In the genomic region with DNA sequence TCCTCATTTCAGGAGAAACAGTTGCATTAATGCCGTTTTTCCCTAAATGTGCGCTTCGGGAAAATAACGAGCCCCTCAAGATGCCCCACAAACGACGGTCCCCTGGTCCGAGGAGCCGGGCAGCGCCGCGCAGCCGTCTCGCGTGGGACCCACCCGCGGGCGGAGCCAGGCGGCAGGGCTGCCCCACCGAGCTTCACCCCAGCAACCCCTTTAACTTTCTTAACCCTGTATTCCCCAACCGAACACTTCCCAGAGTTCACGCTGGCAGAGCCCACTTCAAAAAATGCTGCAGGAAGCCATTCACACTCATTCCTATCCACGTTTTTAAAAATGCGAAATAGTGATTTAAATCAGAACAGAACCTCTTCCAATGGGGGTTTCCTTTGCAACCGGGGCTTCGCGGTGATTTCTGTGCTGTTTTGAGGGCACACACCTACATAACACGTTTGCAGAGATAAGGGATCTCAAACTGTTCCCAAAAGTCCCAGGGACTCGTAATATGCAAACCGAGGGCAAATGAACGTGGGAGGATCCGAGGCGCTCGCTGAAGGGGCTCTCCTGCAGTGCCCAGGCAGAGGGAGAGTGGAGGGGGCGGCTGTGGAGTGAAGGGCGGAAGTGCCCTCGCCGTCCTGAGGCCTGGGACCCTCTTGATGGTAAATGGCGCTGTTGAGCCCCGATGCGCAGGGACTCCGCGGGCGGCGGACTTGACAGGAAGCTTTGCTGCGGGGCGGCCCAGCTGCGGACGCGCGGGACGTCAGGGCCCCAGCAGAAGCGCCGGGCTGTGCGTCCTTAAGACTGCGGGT, we compare ENCODE assay signal across 8 cellular contexts.
DNase-seq lines count a peak whose midpoint lies in the region; ATAC-seq and TF ChIP-seq lines count a peak whose summit lies in the region.

No MANE protein-coding gene starts in this region.

- H3K4me3 ChIP-seq in GM12864 (ENCODE audit: low read depth, low read length) (peak overlapping the region; percentile 33), KMS-11 (IDR thresholded peaks at IDR 0.05; ENCODE audit: insufficient read depth, low read depth, low read length) (peak overlapping the region; percentile 80), WERI-Rb-1 (ENCODE audit: low read depth, low read length) (peak overlapping the region; percentile 64), lung (peak overlapping the region; percentile 42)

- H3K36me3 ChIP-seq in KMS-11 (ENCODE audit: insufficient read depth) (no peaks in the 10 kb centered on the region), WERI-Rb-1 (no peaks in the 10 kb centered on the region), lung (ENCODE audit: control insufficient read depth in 2 of 2, insufficient read depth in 2 of 2, low read length in 2 of 2) (no peaks in the 10 kb centered on the region)

- 0 to 1% methylated on average over 51 to 55 of the region's 55 CpGs for WGBS in lung, 2 donors

- no peaks in the 10 kb centered on the region for H4K20me1 ChIP-seq in KMS-11 (ENCODE audit: insufficient read depth)

- H3K4me1 ChIP-seq in KMS-11 (ENCODE audit: low read depth, poor library complexity, severe bottlenecking) (no peaks in the 10 kb centered on the region), lung (ENCODE audit: control insufficient read depth in 2 of 2, insufficient read depth in 2 of 2, low read length in 2 of 2) (peaks cover 3 to 4% of the 10 kb centered on the region in 2 donors)

- H3K27me3 ChIP-seq in KMS-11 (ENCODE audit: insufficient read depth, low read depth) (no peaks in the 10 kb centered on the region), WERI-Rb-1 (ENCODE audit: insufficient read depth, low read depth, severe bottlenecking) (no peaks in the 10 kb centered on the region), lung (ENCODE audit: control insufficient read depth, insufficient read depth) (no peaks in the 10 kb centered on the region)

- H3K4me2 ChIP-seq in KMS-11: peak overlapping the region; percentile 73

- H3K27ac ChIP-seq in KMS-11 (no peak overlapping the region), WERI-Rb-1 (no peak overlapping the region), lung (ENCODE audit: low read depth in 1 of 2, low read length in 1 of 2) (no peak overlapping the region)

- peak overlapping the region; percentile 46; the same call in 1 of the 2 replicates for H3K9ac ChIP-seq in KMS-11

- H3K79me2 ChIP-seq in KMS-11 (ENCODE audit: insufficient read depth, low read depth): no peaks in the 10 kb centered on the region

- H3K9me3 ChIP-seq in WERI-Rb-1 (ENCODE audit: severe bottlenecking) (no peaks in the 10 kb centered on the region), lung (ENCODE audit: control insufficient read depth in 2 of 2, insufficient read depth in 1 of 2, low read length in 1 of 2) (no peaks in the 10 kb centered on the region)

- ATAC-seq in GM21786 (IDR thresholded peaks at IDR 0.05; ENCODE audit: unreplicated experiment) (peak; percentile 89), lung (ENCODE audit: insufficient read depth, low FRiP score) (peak; percentile 75)

- peak; percentile 28 for TF ChIP-seq CTCF in GM12864 (IDR thresholded peaks at IDR 0.05; ENCODE audit: low read depth, low read length, missing control alignments)
- no peak for TF ChIP-seq CTCF in KMS-11 (conservative IDR thresholded peaks at IDR 0.05; ENCODE audit: low read depth, low read length)
- TF ChIP-seq CTCF in WERI-Rb-1 (IDR thresholded peaks at IDR 0.05; ENCODE audit: low read depth, low read length): peak; percentile 39
- no peak for TF ChIP-seq CTCF in lung (IDR thresholded peaks at IDR 0.05; ENCODE audit: control extremely low read depth, extremely low read depth)

- DNase-seq in GM12864 (ENCODE audit: low read depth) (peak; percentile 21), WERI-Rb-1 (peak; percentile 71), dermis blood vessel endothelial cell (peak; percentile 40), lung (ENCODE audit: low spot score) (no peak), SIG-M5 treated with dmso at 0.1 percent for 504 hours (lab: John Stamatoyannopoulos, UW; ENCODE audit: unreplicated experiment) (no peak)
- peak; percentile 63 for DNase-seq in stimulated activated CD8-positive, alpha-beta memory T cell treated with anti-CD3 and anti-CD28 coated beads, Interleukin-4, amount 100 ng/mL, for 48 hours

- H2AFZ ChIP-seq in KMS-11 (ENCODE audit: low read depth): peak overlapping the region; percentile 92

Comparison
In these comparisons a context has a peak if more than half of its experiments do, and no peak if none do; other contexts are left out.
1. DNase-seq: peak in GM12864 (single experiment), WERI-Rb-1 (single experiment), dermis blood vessel endothelial cell (single experiment) and stimulated activated CD8-positive, alpha-beta memory T cell treated with anti-CD3 and anti-CD28 coated beads, Interleukin-4, amount 100 ng/mL, for 48 hours (single experiment); none in lung (single experiment) and SIG-M5 treated with dmso at 0.1 percent for 504 hours (single experiment).
2. CTCF ChIP-seq: peak in GM12864 (single experiment) and WERI-Rb-1 (single experiment); none in KMS-11 (single experiment) and lung (single experiment).
3. Peak in every context shown above with its lines, with median percentiles within 50 percentile points of each other: H3K4me3 ChIP-seq.